Comparison of ENCODE assay signal across 8 cellular contexts in the genomic region with DNA sequence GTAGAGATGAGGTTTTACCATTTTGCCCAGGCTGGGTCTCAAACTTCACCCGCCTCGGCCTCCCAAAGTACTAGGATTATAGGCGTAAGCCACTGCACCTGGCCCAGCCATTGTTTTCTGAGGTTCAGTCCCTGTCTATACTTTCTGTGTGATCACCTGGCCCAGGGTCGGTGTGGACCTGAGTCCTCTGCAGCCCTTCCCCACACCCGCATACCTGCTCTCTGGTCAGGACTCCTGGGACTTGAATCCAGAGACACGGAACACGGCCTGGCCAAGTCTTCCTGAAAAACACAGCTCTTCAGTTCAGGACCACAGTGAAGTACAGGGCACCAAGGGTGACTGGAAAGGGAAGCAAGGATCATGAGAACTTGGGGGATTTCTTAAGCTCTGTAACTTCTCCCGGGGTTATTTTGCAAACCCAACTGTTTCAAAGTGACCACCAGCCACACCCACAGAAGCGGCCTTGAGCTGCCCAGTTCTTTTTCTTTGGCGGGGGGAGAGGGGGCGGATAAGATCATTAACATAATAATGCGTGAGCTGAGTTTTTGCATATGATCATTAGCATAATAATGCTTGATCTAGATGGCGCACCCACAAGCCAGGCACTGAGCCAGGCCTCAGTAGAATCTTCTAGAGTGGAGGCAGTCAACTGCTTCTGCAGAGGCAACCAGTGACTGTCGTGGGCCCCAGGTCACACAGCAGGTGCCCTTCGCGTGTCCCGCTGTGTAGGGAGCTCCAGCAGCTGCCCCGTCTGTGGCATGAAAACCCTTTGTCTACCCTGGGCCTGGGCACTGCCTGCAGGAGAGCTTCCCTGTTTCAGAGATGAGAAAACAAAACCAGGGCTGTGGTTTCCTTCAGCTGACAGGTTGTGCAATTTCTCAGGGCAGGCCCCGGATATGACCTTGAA. TPM values are rescaled to one million over a fixed set of nuclear protein-coding genes. Genes with fewer than 3 reads are reported as not detected.
DNase-seq lines count a peak whose midpoint lies in the region; ATAC-seq and TF ChIP-seq lines count a peak whose summit lies in the region.

No MANE protein-coding gene starts in this region.

- H3K36me3 Mint-ChIP-seq in CD4-positive, alpha-beta T cell (ENCODE audit: low read depth): peaks cover 18% of the 10 kb centered on the region
- H3K36me3 Mint-ChIP-seq in naive B cell: no peaks in the 10 kb centered on the region

- H3K4me3 Mint-ChIP-seq in CD4-positive, alpha-beta T cell: peak overlapping the region; percentile 93
- peak overlapping the region; percentile 70 to 94 (median 86) for H3K4me3 Mint-ChIP-seq in naive B cell

- H3K4me1 ChIP-seq in effector memory CD4-positive, alpha-beta T cell (ENCODE audit: control insufficient read depth, insufficient read depth, low read length, poor library complexity, severe bottlenecking): peaks cover 50% of the 10 kb centered on the region
- H3K4me1 ChIP-seq in tibial nerve: peaks cover 0 to 84% (median 74%) of the 10 kb centered on the region in 4 donors

- no peaks in the 10 kb centered on the region for H3K27me3 Mint-ChIP-seq in CD4-positive, alpha-beta T cell
- no peaks in the 10 kb centered on the region for H3K27me3 Mint-ChIP-seq in naive B cell

- H3K9me3 Mint-ChIP-seq in CD4-positive, alpha-beta T cell: no peaks in the 10 kb centered on the region
- no peaks in the 10 kb centered on the region for H3K9me3 Mint-ChIP-seq in naive B cell

- peaks cover 67% of the 10 kb centered on the region for H3K4me1 Mint-ChIP-seq in CD4-positive, alpha-beta T cell (ENCODE audit: low read depth)
- H3K4me1 Mint-ChIP-seq in naive B cell: peaks cover 53 to 70% (median 68%) of the 10 kb centered on the region in 3 donors

- DNase-seq in CD4-positive, alpha-beta T cell: peak; percentile 35 to 62 (median 41)
- peak; percentile 37 for DNase-seq in activated CD4-positive, alpha-beta T cell treated with anti-CD3 and anti-CD28 coated beads for 1 hour
- peak; percentile 34 to 51 (median 39) for DNase-seq in effector memory CD4-positive, alpha-beta T cell
- DNase-seq in naive B cell (peak; percentile 78), tibial nerve (ENCODE audit: low spot score in 2 of 2) (peak; percentile 47 to 76)

- WGBS in tibial nerve, 2 donors: 26 to 38% methylated on average over 17 of the region's 19 CpGs

- peak overlapping the region; percentile 93 for H3K27ac Mint-ChIP-seq in CD4-positive, alpha-beta T cell
- H3K27ac Mint-ChIP-seq in naive B cell: peak overlapping the region; percentile 94 to 100 (median 99)

- peak; percentile 47 for ATAC-seq in CD4-positive, alpha-beta T cell (ENCODE audit: poor library complexity)
- ATAC-seq in GM19351 (IDR thresholded peaks at IDR 0.05; ENCODE audit: unreplicated experiment) (peak; percentile 35), naive B cell (ENCODE audit: low read depth in 2 of 2) (peak; percentile 22), HG03520 (IDR thresholded peaks at IDR 0.05; ENCODE audit: unreplicated experiment) (no peak)

- TF ChIP-seq EP300 in Ishikawa (IDR thresholded peaks at IDR 0.05; ENCODE audit: borderline replicate concordance): no peak
- TF ChIP-seq EP300 in tibial nerve (IDR thresholded peaks at IDR 0.05): peak in 1 of 2 donors; percentile 76

- H3K9me3 ChIP-seq in CD4-positive, alpha-beta T cell (ENCODE audit: control insufficient read depth, low read length): no peaks in the 10 kb centered on the region
- no peaks in the 10 kb centered on the region for H3K9me3 ChIP-seq in effector memory CD4-positive, alpha-beta T cell (ENCODE audit: control insufficient read depth, low read length)
- H3K9me3 ChIP-seq in tibial nerve: no peaks in the 10 kb centered on the region

- peak overlapping the region; percentile 43 for H3K4me3 ChIP-seq in effector memory CD4-positive, alpha-beta T cell (ENCODE audit: insufficient read depth, low read depth, low read length, poor library complexity, severe bottlenecking)
- peak overlapping the region in 2 of 4 donors; percentile 75 to 91 for H3K4me3 ChIP-seq in tibial nerve

- intact Hi-C loops in CD4-positive, alpha-beta T cell (cut with DNase I, micrococcal nuclease): loop anchor here (2.0 to 5.0 kb wide), 3 partner anchors 111 to 129 kb away; partner anchors contain the start of gene GNB1 (in 1 of the 2)

- CTCF ChIA-PET in CD4-positive, alpha-beta T cell (lab: Charles Lee): interaction anchor here (0.9 to 1.5 kb wide), 3 partner anchors 10 to 129 kb away, joined by 3 to 6 read pairs (median 3); no protein-coding TSS in a partner anchor

- peaks cover 2% of the 10 kb centered on the region for H3K36me3 ChIP-seq in effector memory CD4-positive, alpha-beta T cell (ENCODE audit: control insufficient read depth, insufficient read depth, low read length)
- H3K36me3 ChIP-seq in tibial nerve: peaks cover 0 to 5% (median 0%) of the 10 kb centered on the region in 3 donors

- H3K27me3 ChIP-seq in CD4-positive, alpha-beta T cell (ENCODE audit: control insufficient read depth, insufficient read depth, low read length): no peaks in the 10 kb centered on the region
- no peaks in the 10 kb centered on the region for H3K27me3 ChIP-seq in effector memory CD4-positive, alpha-beta T cell (replicated peaks; ENCODE audit: control insufficient read depth, insufficient read depth, low read length, poor library complexity, severe bottlenecking)
- H3K27me3 ChIP-seq in tibial nerve: no peaks in the 10 kb centered on the region

- TF ChIP-seq CTCF in CD4-positive, alpha-beta T cell (IDR thresholded peaks at IDR 0.05): no peak
- TF ChIP-seq CTCF in tibial nerve (IDR thresholded peaks at IDR 0.05): no peak

- peak overlapping the region; percentile 82 for H3K27ac ChIP-seq in CD4-positive, alpha-beta T cell (ENCODE audit: low read depth, low read length)
- H3K27ac ChIP-seq in effector memory CD4-positive, alpha-beta T cell (ENCODE audit: insufficient read depth, low read length, poor library complexity, severe bottlenecking): peak overlapping the region; percentile 81
- H3K27ac ChIP-seq in tibial nerve: peak overlapping the region in 3 of 4 donors; percentile 84 to 96 (median 89)

- POLR2A ChIA-PET in CD4-positive, alpha-beta T cell (lab: Charles Lee): interaction anchor here (0.6 to 2.4 kb wide), 17 partner anchors 12 to 476 kb away, joined by 3 to 23 read pairs (median 4); partner anchors contain the start of genes AURKAIP1, CCNL2, CDK11A and MIB2

- no peak for TF ChIP-seq POLR2A in tibial nerve (IDR thresholded peaks at IDR 0.05)

- TF ChIP-seq RAD21 in Ishikawa (IDR thresholded peaks at IDR 0.05; ENCODE audit: low read depth): no peak

TF ChIP-seq in Ishikawa, 13 proteins besides CTCF, POLR2A, EP300 and RAD21:
- TF ChIP-seq CEBPB (IDR thresholded peaks at IDR 0.05) (0 out of 2 replicates have a peak, but pooled peaks have one; percentile 33), FOXM1 (IDR thresholded peaks at IDR 0.05; ENCODE audit: borderline replicate concordance, low read depth) (no peak), YY1 (IDR thresholded peaks at IDR 0.05; ENCODE audit: low read depth) (no peak), USF1 (IDR thresholded peaks at IDR 0.05) (no peak), TEAD4 (IDR thresholded peaks at IDR 0.05) (no peak), TCF12 (IDR thresholded peaks at IDR 0.05; ENCODE audit: low read depth) (0 out of 2 replicates have a peak, but pooled peaks have one; percentile 24), EGR1 (IDR thresholded peaks at IDR 0.05) (no peak), NFIC (IDR thresholded peaks at IDR 0.05) (no peak), ZBTB7A (IDR thresholded peaks at IDR 0.05; ENCODE audit: low read depth) (no peak), CREB1 (IDR thresholded peaks at IDR 0.05; ENCODE audit: low read depth) (no peak), TAF1 (IDR thresholded peaks at IDR 0.05; ENCODE audit: low read depth) (no peak)
- TF ChIP-seq, protein P1, sequence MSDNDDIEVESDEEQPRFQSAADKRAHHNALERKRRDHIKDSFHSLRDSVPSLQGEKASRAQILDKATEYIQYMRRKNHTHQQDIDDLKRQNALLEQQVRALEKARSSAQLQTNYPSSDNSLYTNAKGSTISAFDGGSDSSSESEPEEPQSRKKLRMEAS (IDR thresholded peaks at IDR 0.05): no peak
- TF ChIP-seq, protein P2, sequence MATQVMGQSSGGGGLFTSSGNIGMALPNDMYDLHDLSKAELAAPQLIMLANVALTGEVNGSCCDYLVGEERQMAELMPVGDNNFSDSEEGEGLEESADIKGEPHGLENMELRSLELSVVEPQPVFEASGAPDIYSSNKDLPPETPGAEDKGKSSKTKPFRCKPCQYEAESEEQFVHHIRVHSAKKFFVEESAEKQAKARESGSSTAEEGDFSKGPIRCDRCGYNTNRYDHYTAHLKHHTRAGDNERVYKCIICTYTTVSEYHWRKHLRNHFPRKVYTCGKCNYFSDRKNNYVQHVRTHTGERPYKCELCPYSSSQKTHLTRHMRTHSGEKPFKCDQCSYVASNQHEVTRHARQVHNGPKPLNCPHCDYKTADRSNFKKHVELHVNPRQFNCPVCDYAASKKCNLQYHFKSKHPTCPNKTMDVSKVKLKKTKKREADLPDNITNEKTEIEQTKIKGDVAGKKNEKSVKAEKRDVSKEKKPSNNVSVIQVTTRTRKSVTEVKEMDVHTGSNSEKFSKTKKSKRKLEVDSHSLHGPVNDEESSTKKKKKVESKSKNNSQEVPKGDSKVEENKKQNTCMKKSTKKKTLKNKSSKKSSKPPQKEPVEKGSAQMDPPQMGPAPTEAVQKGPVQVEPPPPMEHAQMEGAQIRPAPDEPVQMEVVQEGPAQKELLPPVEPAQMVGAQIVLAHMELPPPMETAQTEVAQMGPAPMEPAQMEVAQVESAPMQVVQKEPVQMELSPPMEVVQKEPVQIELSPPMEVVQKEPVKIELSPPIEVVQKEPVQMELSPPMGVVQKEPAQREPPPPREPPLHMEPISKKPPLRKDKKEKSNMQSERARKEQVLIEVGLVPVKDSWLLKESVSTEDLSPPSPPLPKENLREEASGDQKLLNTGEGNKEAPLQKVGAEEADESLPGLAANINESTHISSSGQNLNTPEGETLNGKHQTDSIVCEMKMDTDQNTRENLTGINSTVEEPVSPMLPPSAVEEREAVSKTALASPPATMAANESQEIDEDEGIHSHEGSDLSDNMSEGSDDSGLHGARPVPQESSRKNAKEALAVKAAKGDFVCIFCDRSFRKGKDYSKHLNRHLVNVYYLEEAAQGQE (IDR thresholded peaks at IDR 0.05; ENCODE audit: low read depth): no peak
TF ChIP-seq in Ishikawa: peak in this region for 2.

RNA-seq across cellular contexts. Expression of gene NADK, which starts 1.7 kb away (rescaled TPM):
- 10 to 100 TPM; 19.9 to 25.1 TPM for total RNA-seq in CD4-positive, alpha-beta T cell
- 10 to 100 TPM; 38.4 to 56.6 (median 44.5) TPM for polyA plus RNA-seq in naive B cell (ENCODE audit: low read depth in 6 of 6)
- total RNA-seq in tibial nerve: 100 to 1,000 TPM; 111 to 145 (median 119) TPM

RNA-seq across cellular contexts. Expression of gene CDK11A, which starts 55.8 kb away (rescaled TPM):
- 100 to 1,000 TPM; 206 to 217 TPM for total RNA-seq in CD4-positive, alpha-beta T cell
- polyA plus RNA-seq in naive B cell (ENCODE audit: low read depth in 6 of 6): 10 to 100 TPM; 11.9 to 24.1 (median 14.0) TPM
- total RNA-seq in tibial nerve: 10 to 100 TPM; 36.1 to 71.1 (median 54.6) TPM

Comparison
In these comparisons a context has a peak if more than half of its experiments do, and no peak if none do; other contexts are left out.
1. RNA of gene NADK, which starts 1.7 kb away (total RNA-seq): 111 to 145 TPM in tibial nerve; 19.9 to 25.1 TPM in CD4-positive, alpha-beta T cell; every median in the first group is over 4 times any median in the second.
2. Peak in every context shown above with its lines, with median percentiles within 50 percentile points of each other: DNase-seq and H3K27ac ChIP-seq.